ENCODE assay signal across 15 cellular contexts in the genomic region with DNA sequence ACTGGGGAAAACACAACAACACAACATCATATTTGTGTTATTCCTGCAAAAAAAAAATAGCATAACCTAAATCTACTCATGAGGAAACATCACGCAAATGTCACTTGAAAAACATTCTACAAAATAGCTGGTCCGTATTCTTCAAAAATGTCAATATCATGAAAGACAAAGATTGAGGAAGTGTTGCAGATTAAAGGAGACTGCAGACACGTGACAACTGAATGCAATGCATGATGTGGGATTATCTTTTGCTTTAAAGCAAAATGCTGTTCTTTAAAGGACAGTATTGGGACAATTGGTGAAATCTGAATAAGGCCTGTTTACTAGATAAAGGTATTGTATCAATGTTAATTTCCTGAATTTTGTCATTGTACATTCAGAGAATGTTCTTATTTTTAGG.
"Had no signal": no experiment of that assay in that cellular context is flagged by ENCODE, and none has a peak within 500 bp of the region (broad histone marks: within the 10 kb centered on the region; RNA-seq: fewer than 3 reads in every experiment).

No MANE protein-coding gene starts in this region.

- H2AFZ ChIP-seq: hepatocyte had no signal

- H3K9me3 ChIP-seq: sigmoid colon, upper lobe of left lung had no signal

- H3K4me2 ChIP-seq: hepatocyte had no signal

- H3K36me3 ChIP-seq: left ventricle myocardium inferior, sigmoid colon, upper lobe of left lung had no signal

- DNase-seq: activated B cell treated with CpG ODN at 0.5 μM for 24 hours; activated CD4-positive, alpha-beta T cell treated with anti-CD3 and anti-CD28 coated beads, Interleukin-2, amount 50 U/mL, for 1 hour; activated naive CD4-positive, alpha-beta T cell treated with anti-CD3 and anti-CD28 coated beads, Interleukin-2, amount 50 U/mL, for 16 hours; activated T-cell treated with anti-CD3 and anti-CD28 coated beads, Interleukin-2, amount 50 U/mL, for 4 hours; amygdala; dorsolateral prefrontal cortex; kidney; left ventricle myocardium inferior; mesendoderm; sigmoid colon; T-helper 1 cell; upper lobe of left lung had no signal

- H3K4me3 ChIP-seq: dorsolateral prefrontal cortex, hepatocyte, left ventricle myocardium inferior, sigmoid colon, upper lobe of left lung had no signal

- H3K27me3 ChIP-seq: dorsolateral prefrontal cortex, hepatocyte, sigmoid colon, upper lobe of left lung had no signal

- H3K4me1 ChIP-seq: left ventricle myocardium inferior had no signal

- FAIRE-seq: kidney, TTC549 had no signal

- H3K4me3 Mint-ChIP-seq: activated B cell treated with CpG ODN at 0.5 μM for 24 hours; activated T-cell treated with anti-CD3 and anti-CD28 coated beads, Interleukin-2, amount 50 U/mL, for 4 hours; stimulated activated naive CD8-positive, alpha-beta T cell treated with anti-CD3 and anti-CD28 coated beads, Interleukin-15, Interleukin-2, amounts not matched to agents 100 ng/mL and 50 ng/mL, for 24 hours had no signal

- H3K79me2 ChIP-seq: hepatocyte had no signal

- H3K27me3 Mint-ChIP-seq: activated B cell treated with CpG ODN at 0.5 μM for 24 hours had no signal

- H3K27ac ChIP-seq: dorsolateral prefrontal cortex, hepatocyte, left ventricle myocardium inferior, sigmoid colon had no signal

- H3K27ac Mint-ChIP-seq: activated B cell treated with CpG ODN at 0.5 μM for 24 hours; stimulated activated naive CD8-positive, alpha-beta T cell treated with anti-CD3 and anti-CD28 coated beads, Interleukin-15, Interleukin-2, amounts not matched to agents 100 ng/mL and 50 ng/mL, for 24 hours had no signal

- ATAC-seq: activated T-cell treated with anti-CD3 and anti-CD28 coated beads, Interleukin-2, amount 50 U/mL, for 4 hours had no signal
